ENCODE assay signal across 9 cellular contexts in genomic region chr1:33099290-33100118, GRCh38. TPM values are rescaled to one million over a fixed set of nuclear protein-coding genes. Genes with fewer than 3 reads are reported as not detected.
DNase-seq lines count a peak whose midpoint lies in the region; ATAC-seq, FAIRE-seq and TF ChIP-seq lines count a peak whose summit lies in the region.
"Had no signal": no experiment of that assay in that cellular context is flagged by ENCODE, and none has a peak within 500 bp of the region (broad histone marks: within the 10 kb centered on the region; RNA-seq: fewer than 3 reads in every experiment).

No MANE protein-coding gene starts in this region.

- FAIRE-seq in pancreas (lab: Jason Lieb, UNC): no peak

- peaks cover 11% of the 10 kb centered on the region for H3K36me3 Mint-ChIP-seq in chondrocyte (ENCODE audit: low read depth)

- whole genome bisulfite sequencing in HUES64: 79% methylated on average over 13 of the region's 13 CpGs
- 85 to 87% methylated on average over 13 of the region's 13 CpGs for WGBS in pancreas, 2 donors
- WGBS in esophagus squamous epithelium, 2 donors: 74% methylated on average over 11 of the region's 13 CpGs

- no peaks in the 10 kb centered on the region for H3K27me3 Mint-ChIP-seq in chondrocyte (ENCODE audit: low read depth)

- H3K4me1 ChIP-seq in right atrium auricular region: peaks cover 0 to 12% of the 10 kb centered on the region in 2 donors
- H3K4me1 ChIP-seq in HUES64 (ENCODE audit: insufficient read depth, low read length): no peaks in the 10 kb centered on the region
- H3K4me1 ChIP-seq in pancreas: no peaks in the 10 kb centered on the region
- peaks cover 0 to 15% (median 0%) of the 10 kb centered on the region in 3 donors for H3K4me1 ChIP-seq in esophagus squamous epithelium

- H3K4me3 ChIP-seq in right atrium auricular region (no peak overlapping the region), HUES64 (ENCODE audit: low read length) (no peak overlapping the region), pancreas (no peak overlapping the region), esophagus squamous epithelium (no peak overlapping the region)

- no peak overlapping the region for H3K9ac ChIP-seq in HUES64 (ENCODE audit: low read depth, low read length)

- TF ChIP-seq POLR2A in esophagus squamous epithelium (IDR thresholded peaks at IDR 0.05): no peak

- ATAC-seq in Right ventricle myocardium superior (ENCODE audit: poor library complexity) (no peak), pancreas (peak in 3 of 4 donors; percentile 48 to 72 (median 72))
- ATAC-seq in activated CD4-positive, CD25-positive, alpha-beta regulatory T cell treated with anti-CD3 and anti-CD28 coated beads, Interleukin-2, amount 50 U/mL, for 24 hours: peak; percentile 90 to 93

- peaks cover 5% of the 10 kb centered on the region for H3K36me3 ChIP-seq in right atrium auricular region
- H3K36me3 ChIP-seq in HUES64 (ENCODE audit: insufficient read depth, low read length): no peaks in the 10 kb centered on the region
- H3K36me3 ChIP-seq in pancreas: peaks cover 0 to 5% (median 0%) of the 10 kb centered on the region in 3 donors
- peaks cover 0 to 18% (median 0%) of the 10 kb centered on the region in 3 donors for H3K36me3 ChIP-seq in esophagus squamous epithelium
- H3K36me3 ChIP-seq: neutrophil had no signal

- H3K4me1 Mint-ChIP-seq in chondrocyte (ENCODE audit: low read depth): peaks cover 33% of the 10 kb centered on the region

- H3K9me3 Mint-ChIP-seq in chondrocyte (ENCODE audit: low read depth): no peaks in the 10 kb centered on the region

- H3K27me3 ChIP-seq in right atrium auricular region (no peaks in the 10 kb centered on the region), HUES64 (ENCODE audit: insufficient read depth, low read length) (no peaks in the 10 kb centered on the region), pancreas (no peaks in the 10 kb centered on the region), esophagus squamous epithelium (no peaks in the 10 kb centered on the region)

- no peak for TF ChIP-seq CTCF in right atrium auricular region (IDR thresholded peaks at IDR 0.05)
- TF ChIP-seq CTCF in chondrocyte (IDR thresholded peaks at IDR 0.05): peak; percentile 80
- no peak for TF ChIP-seq CTCF in pancreas (IDR thresholded peaks at IDR 0.05)
- TF ChIP-seq CTCF in esophagus squamous epithelium (IDR thresholded peaks at IDR 0.05): peak in 2 of 6 experiments; percentile 21 to 22

- no peak overlapping the region for H3K4me3 Mint-ChIP-seq in chondrocyte (ENCODE audit: unreplicated experiment)

- H3K27ac ChIP-seq in right atrium auricular region (no peak overlapping the region), HUES64 (ENCODE audit: low read depth, low read length) (peak overlapping the region; percentile 37), pancreas (no peak overlapping the region), esophagus squamous epithelium (peak overlapping the region in 2 of 4 donors; percentile 19 to 33)
- H3K27ac ChIP-seq: neutrophil had no signal

- intact Hi-C loops in Right ventricle myocardium superior (cut with DNase I) (no loop called here), pancreas (cut with DNase I) (loop anchor here in 1 of 3 donors (10.0 kb wide), 1 partner anchor 365 kb away; no protein-coding TSS in a partner anchor), esophagus squamous epithelium (cut with DNase I) (loop anchor here (10.0 kb wide), 1 partner anchor 505 kb away; no protein-coding TSS in a partner anchor)

- no peaks in the 10 kb centered on the region for H3K9me3 ChIP-seq in right atrium auricular region
- H3K9me3 ChIP-seq in HUES64 (ENCODE audit: insufficient read depth, low read depth, low read length): no peaks in the 10 kb centered on the region
- H3K9me3 ChIP-seq in pancreas: no peaks in the 10 kb centered on the region
- H3K9me3 ChIP-seq in esophagus squamous epithelium: no peaks in the 10 kb centered on the region
- H3K9me3 ChIP-seq: neutrophil had no signal

- peak overlapping the region; percentile 98 for H3K27ac Mint-ChIP-seq in chondrocyte (ENCODE audit: unreplicated experiment)

- DNase-seq in Right ventricle myocardium superior (peak; percentile 47), right atrium auricular region (ENCODE audit: low spot score) (no peak), chondrocyte (ENCODE audit: low spot score) (peak; percentile 99), pancreas (no peak), cortex of kidney (lab: John Stamatoyannopoulos, UW) (no peak), esophagus squamous epithelium (lab: John Stamatoyannopoulos, UW) (no peak)

RNA-seq across cellular contexts. Expression of gene AZIN2, which starts 18.6 kb away (rescaled TPM):
- total RNA-seq in Right ventricle myocardium superior (1.9 TPM), right atrium auricular region (1 to 10 TPM; 1.9 to 3.3 TPM), chondrocyte (3.5 to 12.4 TPM (median 5.8 TPM) in 3 replicates), pancreas (1 to 10 TPM; 1.2 to 3.8 (median 2.1) TPM), esophagus squamous epithelium (1 to 10 TPM in 1 of 4 donors, under 1 TPM in 3; 0.27 to 1.5 (median 0.61) TPM)
- 1.00 TPM for polyA plus RNA-seq in HUES64 (2013, experiment 1 of 2)
- 1.1 TPM for polyA plus RNA-seq in HUES64 (2013, experiment 2 of 2)
- polyA plus RNA-seq in pancreas: 1 to 10 TPM; 2.4 to 5.0 TPM

Comparison
In these comparisons a context has a peak if more than half of its experiments do, and no peak if none do; other contexts are left out.
1. DNase-seq: peak in Right ventricle myocardium superior (single experiment) and chondrocyte (single experiment); none in right atrium auricular region (single experiment), pancreas (0 of 6), cortex of kidney (single experiment) and esophagus squamous epithelium (single experiment).